In genomic region chr1:46413596-46413985, GRCh38 we compare ENCODE assay signal across 9 cellular contexts. TPM values are rescaled to one million over a fixed set of nuclear protein-coding genes. Genes with fewer than 3 reads are reported as not detected.
A peak's percentile ranks its signal among the peaks of the same experiment; 100 is the strongest.
DNase-seq lines count a peak whose midpoint lies in the region; ATAC-seq, FAIRE-seq and TF ChIP-seq lines count a peak whose summit lies in the region.
"Had no signal": no experiment of that assay in that cellular context is flagged by ENCODE, and none has a peak within 500 bp of the region (broad histone marks: within the 10 kb centered on the region; RNA-seq: fewer than 3 reads in every experiment).

No MANE protein-coding gene starts in this region.

- no peak for FAIRE-seq in urothelium cell line (lab: Jason Lieb, UNC)

- CTCF ChIA-PET in CD8-positive, alpha-beta T cell (lab: Charles Lee): interaction anchor here (1.2 kb wide), 1 partner anchor 31 kb away, joined by 3 read pairs; no protein-coding TSS in a partner anchor

- no peaks in the 10 kb centered on the region for H3K9me3 ChIP-seq in CD8-positive, alpha-beta T cell (ENCODE audit: low read length)

- POLR2A ChIA-PET in CD8-positive, alpha-beta T cell (lab: Charles Lee): no interaction called here

- no peaks in the 10 kb centered on the region for H3K36me3 ChIP-seq in CD8-positive, alpha-beta T cell (ENCODE audit: insufficient read depth, low read length)

- H3K27ac ChIP-seq in CD8-positive, alpha-beta T cell (ENCODE audit: low read depth, low read length): no peak overlapping the region

- H3K4me3 ChIP-seq in CD8-positive, alpha-beta T cell (ENCODE audit: low read depth, low read length): no peak overlapping the region

- H3K27me3 Mint-ChIP-seq in CD8-positive, alpha-beta T cell (ENCODE audit: low read depth): no peaks in the 10 kb centered on the region

- ATAC-seq in CD8-positive, alpha-beta T cell: peak; percentile 78
- ATAC-seq in GM21529 (IDR thresholded peaks at IDR 0.05; ENCODE audit: unreplicated experiment) (peak; percentile 57), SK-N-SH treated with all-trans-retinoic acid at 6 μM for 48 hours (peak; percentile 76)

- H3K4me3 Mint-ChIP-seq in CD8-positive, alpha-beta T cell: no peak overlapping the region
- H3K4me3 Mint-ChIP-seq: brain had no signal

- intact Hi-C loops in CD8-positive, alpha-beta T cell (cut with DNase I, micrococcal nuclease): no loop called here

- H3K36me3 Mint-ChIP-seq in CD8-positive, alpha-beta T cell: peaks cover 3% of the 10 kb centered on the region

- no peak for TF ChIP-seq POLR2A in erythroblast (IDR thresholded peaks at IDR 0.05; ENCODE audit: low read length)

- no peak overlapping the region for H3K27ac Mint-ChIP-seq in CD8-positive, alpha-beta T cell

- peak in 4 of 7 experiments; percentile 8 to 38 (median 26) for DNase-seq in CD8-positive, alpha-beta T cell
- DNase-seq in erythroblast (lab: John Stamatoyannopoulos, UW) (peak; percentile 15 to 20), urothelium cell line (ENCODE audit: low spot score) (peak; percentile 35), NCI-H2081 treated with DMSO at 0.1 percent for 48 hours (lab: John Stamatoyannopoulos, UW) (no peak), NCI-H510A treated with DMSO at 0.1 percent for 48 hours (lab: John Stamatoyannopoulos, UW) (no peak), SW480 (ENCODE audit: low spot score) (no peak)

- no peaks in the 10 kb centered on the region for H3K4me1 ChIP-seq in CD8-positive, alpha-beta T cell (ENCODE audit: insufficient read depth, low read length)

- no peak for TF ChIP-seq CTCF in CD8-positive, alpha-beta T cell (IDR thresholded peaks at IDR 0.05)

- H3K4me1 Mint-ChIP-seq in CD8-positive, alpha-beta T cell (ENCODE audit: low read depth): no peaks in the 10 kb centered on the region

- no peaks in the 10 kb centered on the region for H3K9me3 Mint-ChIP-seq in CD8-positive, alpha-beta T cell
- H3K9me3 Mint-ChIP-seq: brain had no signal

- no peaks in the 10 kb centered on the region for H3K27me3 ChIP-seq in CD8-positive, alpha-beta T cell (ENCODE audit: insufficient read depth, low read length)

TF ChIP-seq in SK-N-SH treated with all-trans-retinoic acid at 6 μM for 48 hours, 23 proteins besides CTCF, POLR2A, EP300 and RAD21:
- TF ChIP-seq TCF4 (CRISPR knock-in tag; IDR thresholded peaks at IDR 0.05; ENCODE audit: borderline replicate concordance): no peak
- TF ChIP-seq PPARA (CRISPR knock-in tag; IDR thresholded peaks at IDR 0.05; ENCODE audit: borderline replicate concordance): no peak

RNA-seq across cellular contexts. Expression of gene FAAH, which starts 19.5 kb away (rescaled TPM):
- 1 to 10 TPM; 6.1 to 6.5 TPM for total RNA-seq in CD8-positive, alpha-beta T cell

Comparison
In these comparisons a context has a peak if more than half of its experiments do, and no peak if none do; other contexts are left out.
1. DNase-seq: peak in CD8-positive, alpha-beta T cell (4 of 7), erythroblast (2 of 2) and urothelium cell line (single experiment); none in NCI-H2081 treated with DMSO at 0.1 percent for 48 hours (single experiment), NCI-H510A treated with DMSO at 0.1 percent for 48 hours (single experiment) and SW480 (single experiment).
2. Peak in every context shown above with its lines, with median percentiles within 50 percentile points of each other: ATAC-seq.